In the genomic region with DNA sequence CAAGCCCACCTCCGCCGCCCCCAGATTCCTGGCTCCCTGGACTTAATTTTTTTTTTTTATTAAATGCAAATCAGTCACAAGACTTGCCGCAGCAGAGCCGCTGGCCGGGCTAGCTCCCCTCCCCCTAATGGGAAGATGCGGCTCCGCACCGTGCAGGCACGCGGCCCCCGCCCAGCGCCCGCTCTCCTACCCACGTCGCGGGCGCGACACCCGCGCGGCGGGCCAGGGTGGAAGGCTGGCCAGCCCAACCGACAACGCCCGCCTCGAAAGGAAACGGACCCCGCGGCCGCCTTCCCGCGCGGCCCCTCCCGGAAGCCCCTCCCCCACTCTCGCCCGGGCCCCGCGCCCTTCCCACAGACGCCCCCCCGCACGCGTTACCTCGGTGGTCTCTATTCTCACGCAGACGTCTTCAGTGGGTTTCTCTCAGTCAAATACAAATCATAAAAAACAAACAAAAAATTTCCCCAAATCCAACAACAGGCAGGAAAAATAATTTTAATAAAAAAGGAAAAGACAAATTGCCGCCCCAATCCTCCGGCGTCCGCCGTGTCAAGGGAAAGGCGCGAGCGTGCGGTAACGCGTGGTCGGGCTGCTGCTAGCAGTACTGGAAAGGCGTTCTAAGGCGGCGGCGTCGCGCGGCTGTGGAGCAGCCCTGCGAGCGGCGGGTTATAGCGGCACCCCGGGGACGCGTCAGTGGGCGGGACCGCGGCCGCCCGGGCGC, we compare ENCODE assay signal across 1 cellular context.
TF ChIP-seq lines count a peak whose summit lies in the region.

A gene (minus strand): TSS at position 643 of the 721 bp plus-strand sequence. CDS start 1,480 bp downstream, outside the sequence.

TF ChIP-seq in HepG2, 621 proteins besides CTCF, POLR2A, EP300 and RAD21 (continued from another document and continues in another):
- TF ChIP-seq, protein P1, sequence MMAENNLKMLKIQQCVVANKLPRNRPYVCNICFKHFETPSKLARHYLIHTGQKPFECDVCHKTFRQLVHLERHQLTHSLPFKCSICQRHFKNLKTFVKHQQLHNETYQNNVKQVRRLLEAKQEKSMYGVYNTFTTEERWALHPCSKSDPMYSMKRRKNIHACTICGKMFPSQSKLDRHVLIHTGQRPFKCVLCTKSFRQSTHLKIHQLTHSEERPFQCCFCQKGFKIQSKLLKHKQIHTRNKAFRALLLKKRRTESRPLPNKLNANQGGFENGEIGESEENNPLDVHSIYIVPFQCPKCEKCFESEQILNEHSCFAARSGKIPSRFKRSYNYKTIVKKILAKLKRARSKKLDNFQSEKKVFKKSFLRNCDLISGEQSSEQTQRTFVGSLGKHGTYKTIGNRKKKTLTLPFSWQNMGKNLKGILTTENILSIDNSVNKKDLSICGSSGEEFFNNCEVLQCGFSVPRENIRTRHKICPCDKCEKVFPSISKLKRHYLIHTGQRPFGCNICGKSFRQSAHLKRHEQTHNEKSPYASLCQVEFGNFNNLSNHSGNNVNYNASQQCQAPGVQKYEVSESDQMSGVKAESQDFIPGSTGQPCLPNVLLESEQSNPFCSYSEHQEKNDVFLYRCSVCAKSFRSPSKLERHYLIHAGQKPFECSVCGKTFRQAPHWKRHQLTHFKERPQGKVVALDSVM (CRISPR knock-in tag; IDR thresholded peaks at IDR 0.05), result no peak
- no peak for TF ChIP-seq ZNF337 (CRISPR knock-in tag; IDR thresholded peaks at IDR 0.05; ENCODE audit: borderline replicate concordance, low read depth)
- TF ChIP-seq, protein P2, sequence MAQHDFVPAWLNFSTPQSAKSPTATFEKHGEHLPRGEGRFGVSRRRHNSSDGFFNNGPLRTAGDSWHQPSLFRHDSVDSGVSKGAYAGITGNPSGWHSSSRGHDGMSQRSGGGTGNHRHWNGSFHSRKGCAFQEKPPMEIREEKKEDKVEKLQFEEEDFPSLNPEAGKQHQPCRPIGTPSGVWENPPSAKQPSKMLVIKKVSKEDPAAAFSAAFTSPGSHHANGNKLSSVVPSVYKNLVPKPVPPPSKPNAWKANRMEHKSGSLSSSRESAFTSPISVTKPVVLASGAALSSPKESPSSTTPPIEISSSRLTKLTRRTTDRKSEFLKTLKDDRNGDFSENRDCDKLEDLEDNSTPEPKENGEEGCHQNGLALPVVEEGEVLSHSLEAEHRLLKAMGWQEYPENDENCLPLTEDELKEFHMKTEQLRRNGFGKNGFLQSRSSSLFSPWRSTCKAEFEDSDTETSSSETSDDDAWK (CRISPR knock-in tag; IDR thresholded peaks at IDR 0.05), result no peak
- TF ChIP-seq, protein P3, sequence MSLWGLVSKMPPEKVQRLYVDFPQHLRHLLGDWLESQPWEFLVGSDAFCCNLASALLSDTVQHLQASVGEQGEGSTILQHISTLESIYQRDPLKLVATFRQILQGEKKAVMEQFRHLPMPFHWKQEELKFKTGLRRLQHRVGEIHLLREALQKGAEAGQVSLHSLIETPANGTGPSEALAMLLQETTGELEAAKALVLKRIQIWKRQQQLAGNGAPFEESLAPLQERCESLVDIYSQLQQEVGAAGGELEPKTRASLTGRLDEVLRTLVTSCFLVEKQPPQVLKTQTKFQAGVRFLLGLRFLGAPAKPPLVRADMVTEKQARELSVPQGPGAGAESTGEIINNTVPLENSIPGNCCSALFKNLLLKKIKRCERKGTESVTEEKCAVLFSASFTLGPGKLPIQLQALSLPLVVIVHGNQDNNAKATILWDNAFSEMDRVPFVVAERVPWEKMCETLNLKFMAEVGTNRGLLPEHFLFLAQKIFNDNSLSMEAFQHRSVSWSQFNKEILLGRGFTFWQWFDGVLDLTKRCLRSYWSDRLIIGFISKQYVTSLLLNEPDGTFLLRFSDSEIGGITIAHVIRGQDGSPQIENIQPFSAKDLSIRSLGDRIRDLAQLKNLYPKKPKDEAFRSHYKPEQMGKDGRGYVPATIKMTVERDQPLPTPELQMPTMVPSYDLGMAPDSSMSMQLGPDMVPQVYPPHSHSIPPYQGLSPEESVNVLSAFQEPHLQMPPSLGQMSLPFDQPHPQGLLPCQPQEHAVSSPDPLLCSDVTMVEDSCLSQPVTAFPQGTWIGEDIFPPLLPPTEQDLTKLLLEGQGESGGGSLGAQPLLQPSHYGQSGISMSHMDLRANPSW (CRISPR knock-in tag; IDR thresholded peaks at IDR 0.05; ENCODE audit: borderline replicate concordance), result no peak
- TF ChIP-seq CBFB (CRISPR knock-in tag; IDR thresholded peaks at IDR 0.05), result peak; percentile 91
- TF ChIP-seq MATR3 (CRISPR knock-in tag; IDR thresholded peaks at IDR 0.05), result no peak
- peak; percentile 85 for TF ChIP-seq ZNF709 (CRISPR knock-in tag; IDR thresholded peaks at IDR 0.05)
- peak; percentile 69 for TF ChIP-seq POGZ (CRISPR knock-in tag; IDR thresholded peaks at IDR 0.05)
- TF ChIP-seq, protein P4, sequence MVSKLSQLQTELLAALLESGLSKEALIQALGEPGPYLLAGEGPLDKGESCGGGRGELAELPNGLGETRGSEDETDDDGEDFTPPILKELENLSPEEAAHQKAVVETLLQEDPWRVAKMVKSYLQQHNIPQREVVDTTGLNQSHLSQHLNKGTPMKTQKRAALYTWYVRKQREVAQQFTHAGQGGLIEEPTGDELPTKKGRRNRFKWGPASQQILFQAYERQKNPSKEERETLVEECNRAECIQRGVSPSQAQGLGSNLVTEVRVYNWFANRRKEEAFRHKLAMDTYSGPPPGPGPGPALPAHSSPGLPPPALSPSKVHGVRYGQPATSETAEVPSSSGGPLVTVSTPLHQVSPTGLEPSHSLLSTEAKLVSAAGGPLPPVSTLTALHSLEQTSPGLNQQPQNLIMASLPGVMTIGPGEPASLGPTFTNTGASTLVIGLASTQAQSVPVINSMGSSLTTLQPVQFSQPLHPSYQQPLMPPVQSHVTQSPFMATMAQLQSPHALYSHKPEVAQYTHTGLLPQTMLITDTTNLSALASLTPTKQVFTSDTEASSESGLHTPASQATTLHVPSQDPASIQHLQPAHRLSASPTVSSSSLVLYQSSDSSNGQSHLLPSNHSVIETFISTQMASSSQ (IDR thresholded peaks at IDR 0.05; ENCODE audit: low read depth), result no peak
- TF ChIP-seq, protein P4 (CRISPR knock-in tag; IDR thresholded peaks at IDR 0.05; ENCODE audit: borderline replicate concordance), result no peak; the same call in 1 of the 2 replicates
- no peak for TF ChIP-seq MTF2 (CRISPR knock-in tag; IDR thresholded peaks at IDR 0.05; ENCODE audit: borderline replicate concordance)
- no peak for TF ChIP-seq SCMH1 (CRISPR knock-in tag; IDR thresholded peaks at IDR 0.05; ENCODE audit: borderline replicate concordance)
- no peak for TF ChIP-seq ZNF136 (CRISPR knock-in tag; IDR thresholded peaks at IDR 0.05; ENCODE audit: low read depth)
- no peak for TF ChIP-seq PHF5A (CRISPR knock-in tag; IDR thresholded peaks at IDR 0.05; ENCODE audit: low read depth, unreplicated experiment)
- TF ChIP-seq ATAD3A (CRISPR knock-in tag; IDR thresholded peaks at IDR 0.05), result no peak
- TF ChIP-seq, protein P5, sequence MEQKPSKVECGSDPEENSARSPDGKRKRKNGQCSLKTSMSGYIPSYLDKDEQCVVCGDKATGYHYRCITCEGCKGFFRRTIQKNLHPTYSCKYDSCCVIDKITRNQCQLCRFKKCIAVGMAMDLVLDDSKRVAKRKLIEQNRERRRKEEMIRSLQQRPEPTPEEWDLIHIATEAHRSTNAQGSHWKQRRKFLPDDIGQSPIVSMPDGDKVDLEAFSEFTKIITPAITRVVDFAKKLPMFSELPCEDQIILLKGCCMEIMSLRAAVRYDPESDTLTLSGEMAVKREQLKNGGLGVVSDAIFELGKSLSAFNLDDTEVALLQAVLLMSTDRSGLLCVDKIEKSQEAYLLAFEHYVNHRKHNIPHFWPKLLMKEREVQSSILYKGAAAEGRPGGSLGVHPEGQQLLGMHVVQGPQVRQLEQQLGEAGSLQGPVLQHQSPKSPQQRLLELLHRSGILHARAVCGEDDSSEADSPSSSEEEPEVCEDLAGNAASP (CRISPR knock-in tag; IDR thresholded peaks at IDR 0.05; ENCODE audit: borderline replicate concordance), result peak; percentile 58; the same call in 1 of the 2 replicates
- TF ChIP-seq ZNF703 (CRISPR knock-in tag; IDR thresholded peaks at IDR 0.05; ENCODE audit: borderline replicate concordance), result 0 out of 2 replicates have a peak, but pooled peaks have one; percentile 65
- no peak for TF ChIP-seq JUNB (CRISPR knock-in tag; IDR thresholded peaks at IDR 0.05; ENCODE audit: borderline replicate concordance)
- TF ChIP-seq RORA (CRISPR knock-in tag; IDR thresholded peaks at IDR 0.05), result no peak
- TF ChIP-seq PRPF4 (IDR thresholded peaks at IDR 0.05; ENCODE audit: low read depth, low read length, poor library complexity, severe bottlenecking), result no peak
- TF ChIP-seq ZNF7 (CRISPR knock-in tag; IDR thresholded peaks at IDR 0.05), result no peak
- TF ChIP-seq PRMT3 (CRISPR knock-in tag; IDR thresholded peaks at IDR 0.05; ENCODE audit: borderline replicate concordance, low read depth), result no peak
- TF ChIP-seq MBD4 (IDR thresholded peaks at IDR 0.05; ENCODE audit: borderline replicate concordance, low read length), result no peak
- TF ChIP-seq ZC3H13 (CRISPR knock-in tag; IDR thresholded peaks at IDR 0.05), result peak; percentile 77; the same call in 1 of the 2 replicates
- TF ChIP-seq FOXJ3 (CRISPR knock-in tag; IDR thresholded peaks at IDR 0.05; ENCODE audit: borderline replicate concordance), result no peak
- no peak for TF ChIP-seq AHR (CRISPR knock-in tag; IDR thresholded peaks at IDR 0.05)
- peak; percentile 81; the same call in 1 of the 2 replicates for TF ChIP-seq ZNF264 (CRISPR knock-in tag; IDR thresholded peaks at IDR 0.05)
- no peak for TF ChIP-seq ZNF451 (CRISPR knock-in tag; IDR thresholded peaks at IDR 0.05)
- peak; percentile 78 for TF ChIP-seq HDAC2 (CRISPR knock-in tag; IDR thresholded peaks at IDR 0.05)
- TF ChIP-seq EEA1 (CRISPR knock-in tag; IDR thresholded peaks at IDR 0.05; ENCODE audit: borderline replicate concordance), result peak; percentile 56; the same call in 1 of the 2 replicates
- TF ChIP-seq NFIB (CRISPR knock-in tag; IDR thresholded peaks at IDR 0.05; ENCODE audit: borderline replicate concordance), result no peak
- TF ChIP-seq, protein P6, sequence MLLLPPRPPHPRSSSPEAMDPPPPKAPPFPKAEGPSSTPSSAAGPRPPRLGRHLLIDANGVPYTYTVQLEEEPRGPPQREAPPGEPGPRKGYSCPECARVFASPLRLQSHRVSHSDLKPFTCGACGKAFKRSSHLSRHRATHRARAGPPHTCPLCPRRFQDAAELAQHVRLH (CRISPR knock-in tag; IDR thresholded peaks at IDR 0.05; ENCODE audit: borderline replicate concordance, low read depth), result peak; percentile 71
- TF ChIP-seq ZFP37 (CRISPR knock-in tag; IDR thresholded peaks at IDR 0.05; ENCODE audit: borderline replicate concordance), result peak; percentile 89
- TF ChIP-seq ZNF10 (CRISPR knock-in tag; IDR thresholded peaks at IDR 0.05; ENCODE audit: borderline replicate concordance, low read depth), result no peak
- TF ChIP-seq DPF2 (CRISPR knock-in tag; IDR thresholded peaks at IDR 0.05; ENCODE audit: borderline replicate concordance, low read depth), result no peak
- TF ChIP-seq MYNN (CRISPR knock-in tag; IDR thresholded peaks at IDR 0.05; ENCODE audit: low read depth), result 0 out of 2 replicates have a peak, but pooled peaks have one; percentile 55
- no peak; the same call in none of the 2 replicates for TF ChIP-seq GATAD2A (CRISPR knock-in tag; IDR thresholded peaks at IDR 0.05)
- TF ChIP-seq, protein P7, sequence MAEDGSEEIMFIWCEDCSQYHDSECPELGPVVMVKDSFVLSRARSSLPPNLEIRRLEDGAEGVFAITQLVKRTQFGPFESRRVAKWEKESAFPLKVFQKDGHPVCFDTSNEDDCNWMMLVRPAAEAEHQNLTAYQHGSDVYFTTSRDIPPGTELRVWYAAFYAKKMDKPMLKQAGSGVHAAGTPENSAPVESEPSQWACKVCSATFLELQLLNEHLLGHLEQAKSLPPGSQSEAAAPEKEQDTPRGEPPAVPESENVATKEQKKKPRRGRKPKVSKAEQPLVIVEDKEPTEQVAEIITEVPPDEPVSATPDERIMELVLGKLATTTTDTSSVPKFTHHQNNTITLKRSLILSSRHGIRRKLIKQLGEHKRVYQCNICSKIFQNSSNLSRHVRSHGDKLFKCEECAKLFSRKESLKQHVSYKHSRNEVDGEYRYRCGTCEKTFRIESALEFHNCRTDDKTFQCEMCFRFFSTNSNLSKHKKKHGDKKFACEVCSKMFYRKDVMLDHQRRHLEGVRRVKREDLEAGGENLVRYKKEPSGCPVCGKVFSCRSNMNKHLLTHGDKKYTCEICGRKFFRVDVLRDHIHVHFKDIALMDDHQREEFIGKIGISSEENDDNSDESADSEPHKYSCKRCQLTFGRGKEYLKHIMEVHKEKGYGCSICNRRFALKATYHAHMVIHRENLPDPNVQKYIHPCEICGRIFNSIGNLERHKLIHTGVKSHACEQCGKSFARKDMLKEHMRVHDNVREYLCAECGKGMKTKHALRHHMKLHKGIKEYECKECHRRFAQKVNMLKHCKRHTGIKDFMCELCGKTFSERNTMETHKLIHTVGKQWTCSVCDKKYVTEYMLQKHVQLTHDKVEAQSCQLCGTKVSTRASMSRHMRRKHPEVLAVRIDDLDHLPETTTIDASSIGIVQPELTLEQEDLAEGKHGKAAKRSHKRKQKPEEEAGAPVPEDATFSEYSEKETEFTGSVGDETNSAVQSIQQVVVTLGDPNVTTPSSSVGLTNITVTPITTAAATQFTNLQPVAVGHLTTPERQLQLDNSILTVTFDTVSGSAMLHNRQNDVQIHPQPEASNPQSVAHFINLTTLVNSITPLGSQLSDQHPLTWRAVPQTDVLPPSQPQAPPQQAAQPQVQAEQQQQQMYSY (CRISPR knock-in tag; IDR thresholded peaks at IDR 0.05), result 0 out of 2 replicates have a peak, but pooled peaks have one; percentile 60
- TF ChIP-seq, protein P8, sequence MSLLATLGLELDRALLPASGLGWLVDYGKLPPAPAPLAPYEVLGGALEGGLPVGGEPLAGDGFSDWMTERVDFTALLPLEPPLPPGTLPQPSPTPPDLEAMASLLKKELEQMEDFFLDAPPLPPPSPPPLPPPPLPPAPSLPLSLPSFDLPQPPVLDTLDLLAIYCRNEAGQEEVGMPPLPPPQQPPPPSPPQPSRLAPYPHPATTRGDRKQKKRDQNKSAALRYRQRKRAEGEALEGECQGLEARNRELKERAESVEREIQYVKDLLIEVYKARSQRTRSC (CRISPR knock-in tag; IDR thresholded peaks at IDR 0.05; ENCODE audit: low read depth), result no peak
- TF ChIP-seq ZNF678 (CRISPR knock-in tag; IDR thresholded peaks at IDR 0.05), result peak; percentile 53; the same call in 1 of the 2 replicates
- no peak for TF ChIP-seq ZNF17 (CRISPR knock-in tag; IDR thresholded peaks at IDR 0.05)
- TF ChIP-seq ZSCAN9 (CRISPR knock-in tag; IDR thresholded peaks at IDR 0.05; ENCODE audit: borderline replicate concordance), result peak; percentile 97
- TF ChIP-seq ZNF737 (CRISPR knock-in tag; IDR thresholded peaks at IDR 0.05; ENCODE audit: borderline replicate concordance), result no peak; the same call in 1 of the 2 replicates
- TF ChIP-seq RFX5 (IDR thresholded peaks at IDR 0.05; ENCODE audit: low read depth, low read length), result no peak
- peak; percentile 92 for TF ChIP-seq SP5 (CRISPR knock-in tag; IDR thresholded peaks at IDR 0.05; ENCODE audit: borderline replicate concordance, low read depth)
- no peak for TF ChIP-seq ZNF460 (CRISPR knock-in tag; IDR thresholded peaks at IDR 0.05; ENCODE audit: borderline replicate concordance)
